In the genomic region with DNA sequence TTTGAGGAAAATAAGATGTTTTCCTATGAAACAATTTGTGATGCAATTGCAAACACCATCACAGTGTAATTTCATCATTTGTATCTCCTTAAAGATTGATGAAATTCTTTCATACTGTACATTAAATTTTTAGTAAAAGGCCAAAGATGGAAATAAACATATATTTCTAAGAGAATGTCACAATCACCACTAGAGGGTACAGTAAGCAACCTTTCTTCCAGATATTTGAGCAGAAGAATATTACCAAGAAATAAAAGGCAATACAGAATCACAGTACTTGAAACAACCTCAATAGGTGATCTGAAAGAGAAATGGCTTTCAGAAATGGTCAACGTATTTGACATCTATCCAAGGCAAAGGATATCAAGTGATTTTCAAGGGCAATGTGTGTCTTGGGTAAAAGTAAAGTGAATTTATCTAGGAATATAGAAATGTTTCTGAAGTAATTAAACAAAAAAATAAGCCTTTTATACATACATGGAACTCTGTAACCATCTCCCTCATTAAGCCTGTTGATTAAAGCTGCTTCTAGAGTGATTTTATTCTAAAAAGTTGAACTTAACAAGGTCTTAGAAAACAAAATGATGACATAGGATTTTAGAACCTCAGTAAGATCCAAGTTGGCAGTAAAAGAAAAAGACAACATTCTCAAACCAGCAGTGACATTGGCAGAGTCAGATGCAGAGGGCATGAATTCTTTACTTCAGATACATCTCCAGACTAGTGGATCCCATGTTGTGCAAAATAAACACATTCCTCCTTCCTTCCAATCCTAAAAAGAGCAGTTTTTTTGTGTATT, we compare ENCODE assay signal across 13 cellular contexts.
A peak's percentile ranks its signal among the peaks of the same experiment; 100 is the strongest.
DNase-seq lines count a peak whose midpoint lies in the region; ATAC-seq and TF ChIP-seq lines count a peak whose summit lies in the region.
"Had no signal": no experiment of that assay in that cellular context is flagged by ENCODE, and none has a peak within 500 bp of the region (broad histone marks: within the 10 kb centered on the region; RNA-seq: fewer than 3 reads in every experiment).

No MANE protein-coding gene starts in this region.

- H3K4me3 ChIP-seq in cardiac muscle cell: no peak overlapping the region
- no peak overlapping the region for H3K4me3 ChIP-seq in left ventricle myocardium inferior
- no peak overlapping the region for H3K4me3 ChIP-seq in fibroblast of the aortic adventitia (ENCODE audit: low read depth, low read length)
- H3K4me3 ChIP-seq: transverse colon had no signal

- H3K27me3 ChIP-seq in cardiac muscle cell (no peaks in the 10 kb centered on the region), left ventricle myocardium inferior (ENCODE audit: low read depth) (peaks cover 4% of the 10 kb centered on the region)
- H3K27me3 ChIP-seq: transverse colon had no signal

- no peaks in the 10 kb centered on the region for H3K27me3 Mint-ChIP-seq in type B pancreatic cell

- intact Hi-C loops in left ventricle myocardium inferior (cut with micrococcal nuclease): no loop called here

- H3K9me3 ChIP-seq in cardiac muscle cell (ENCODE audit: low read depth) (no peaks in the 10 kb centered on the region), left ventricle myocardium inferior (replicated peaks) (no peaks in the 10 kb centered on the region)
- H3K9me3 ChIP-seq: transverse colon had no signal

- H3K27ac ChIP-seq in cardiac muscle cell: no peak overlapping the region
- no peak overlapping the region for H3K27ac ChIP-seq in left ventricle myocardium inferior (replicated peaks)
- H3K27ac ChIP-seq: transverse colon had no signal

- DNase-seq in cardiac muscle cell (ENCODE audit: low read depth in 1 of 2, low spot score in 1 of 2): no peak
- no peak for DNase-seq in left ventricle myocardium inferior
- peak; percentile 38 for DNase-seq in RKO (ENCODE audit: low spot score)
- DNase-seq in fibroblast of the aortic adventitia (ENCODE audit: low read depth): peak; percentile 52
- no peak for DNase-seq in type B pancreatic cell (ENCODE audit: extremely low spot score, unreplicated experiment)
- DNase-seq in occipital lobe (lab: John Stamatoyannopoulos, UW): no peak
- no peak for DNase-seq in HEK293T (ENCODE audit: extremely low spot score)
- DNase-seq: NCI-H2081, posterior cingulate gyrus, SHP77 treated with DMSO at 0.1 percent for 48 hours, transverse colon had no signal

- CTCF ChIA-PET in HEK293T (lab: Yijun Ruan, JAX): no interaction called here

- no peak overlapping the region for H3K27ac Mint-ChIP-seq in type B pancreatic cell
- H3K27ac Mint-ChIP-seq: CD4-positive, CD25-positive, alpha-beta regulatory T cell had no signal

- H3K36me3 ChIP-seq in cardiac muscle cell: no peaks in the 10 kb centered on the region
- H3K36me3 ChIP-seq in left ventricle myocardium inferior: no peaks in the 10 kb centered on the region
- H3K36me3 ChIP-seq: transverse colon had no signal

- POLR2A ChIA-PET in HEK293T (lab: Yijun Ruan, JAX): no interaction called here

- ATAC-seq in GM21786 (IDR thresholded peaks at IDR 0.05; ENCODE audit: unreplicated experiment): no peak

- H3K9me3 Mint-ChIP-seq in type B pancreatic cell: no peaks in the 10 kb centered on the region

- TF ChIP-seq CTCF in cardiac muscle cell (IDR thresholded peaks at IDR 0.05; ENCODE audit: low read depth, low read length) (peak; percentile 42), left ventricle myocardium inferior (IDR thresholded peaks at IDR 0.05; ENCODE audit: borderline replicate concordance) (no peak), fibroblast of the aortic adventitia (IDR thresholded peaks at IDR 0.05; ENCODE audit: insufficient read depth, low read length) (peak; percentile 60), type B pancreatic cell (conservative IDR thresholded peaks at IDR 0.05) (peak; percentile 52)

- H3K36me3 Mint-ChIP-seq in type B pancreatic cell: no peaks in the 10 kb centered on the region
- H3K36me3 Mint-ChIP-seq: CD4-positive, CD25-positive, alpha-beta regulatory T cell had no signal

- H3K4me3 Mint-ChIP-seq in type B pancreatic cell: no peak overlapping the region
- H3K4me3 Mint-ChIP-seq: CD4-positive, CD25-positive, alpha-beta regulatory T cell had no signal

- no peaks in the 10 kb centered on the region for H3K4me1 ChIP-seq in cardiac muscle cell (ENCODE audit: low read depth)
- peaks cover 4% of the 10 kb centered on the region for H3K4me1 ChIP-seq in left ventricle myocardium inferior
- H3K4me1 ChIP-seq: transverse colon had no signal

- H3K4me1 Mint-ChIP-seq in type B pancreatic cell (ENCODE audit: unreplicated experiment): no peaks in the 10 kb centered on the region
- H3K4me1 Mint-ChIP-seq: CD4-positive, CD25-positive, alpha-beta regulatory T cell had no signal

TF ChIP-seq in HEK293T, 16 proteins besides CTCF, POLR2A, EP300 and RAD21:
- TF ChIP-seq HDGF (IDR thresholded peaks at IDR 0.05; ENCODE audit: borderline replicate concordance) (no peak), ARNT (IDR thresholded peaks at IDR 0.05) (no peak), TARDBP (IDR thresholded peaks at IDR 0.05) (no peak), L3MBTL2 (conservative IDR thresholded peaks at IDR 0.05) (no peak), ZNF384 (IDR thresholded peaks at IDR 0.05) (no peak), NFRKB (IDR thresholded peaks at IDR 0.05) (no peak), CTBP1 (IDR thresholded peaks at IDR 0.05; ENCODE audit: borderline replicate concordance) (no peak), FOXA1 (IDR thresholded peaks at IDR 0.05) (no peak), SP1 (IDR thresholded peaks at IDR 0.05) (no peak), BHLHE40 (IDR thresholded peaks at IDR 0.05; ENCODE audit: borderline replicate concordance) (no peak), ELF4 (IDR thresholded peaks at IDR 0.05) (no peak), LEF1 (IDR thresholded peaks at IDR 0.05; ENCODE audit: borderline replicate concordance) (no peak), SUZ12 (IDR thresholded peaks at IDR 0.05) (no peak), FOXK2 (IDR thresholded peaks at IDR 0.05) (no peak), FOXM1 (IDR thresholded peaks at IDR 0.05; ENCODE audit: borderline replicate concordance) (no peak)
- TF ChIP-seq, protein P1, sequence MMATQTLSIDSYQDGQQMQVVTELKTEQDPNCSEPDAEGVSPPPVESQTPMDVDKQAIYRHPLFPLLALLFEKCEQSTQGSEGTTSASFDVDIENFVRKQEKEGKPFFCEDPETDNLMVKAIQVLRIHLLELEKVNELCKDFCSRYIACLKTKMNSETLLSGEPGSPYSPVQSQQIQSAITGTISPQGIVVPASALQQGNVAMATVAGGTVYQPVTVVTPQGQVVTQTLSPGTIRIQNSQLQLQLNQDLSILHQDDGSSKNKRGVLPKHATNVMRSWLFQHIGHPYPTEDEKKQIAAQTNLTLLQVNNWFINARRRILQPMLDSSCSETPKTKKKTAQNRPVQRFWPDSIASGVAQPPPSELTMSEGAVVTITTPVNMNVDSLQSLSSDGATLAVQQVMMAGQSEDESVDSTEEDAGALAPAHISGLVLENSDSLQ (IDR thresholded peaks at IDR 0.05): no peak

Comparison
In these comparisons a context has a peak if more than half of its experiments do, and no peak if none do; other contexts are left out.
1. DNase-seq: peak in RKO (single experiment) and fibroblast of the aortic adventitia (single experiment); none in cardiac muscle cell (0 of 2), left ventricle myocardium inferior (single experiment), type B pancreatic cell (single experiment), occipital lobe (single experiment) and HEK293T (single experiment).